In the genomic region with DNA sequence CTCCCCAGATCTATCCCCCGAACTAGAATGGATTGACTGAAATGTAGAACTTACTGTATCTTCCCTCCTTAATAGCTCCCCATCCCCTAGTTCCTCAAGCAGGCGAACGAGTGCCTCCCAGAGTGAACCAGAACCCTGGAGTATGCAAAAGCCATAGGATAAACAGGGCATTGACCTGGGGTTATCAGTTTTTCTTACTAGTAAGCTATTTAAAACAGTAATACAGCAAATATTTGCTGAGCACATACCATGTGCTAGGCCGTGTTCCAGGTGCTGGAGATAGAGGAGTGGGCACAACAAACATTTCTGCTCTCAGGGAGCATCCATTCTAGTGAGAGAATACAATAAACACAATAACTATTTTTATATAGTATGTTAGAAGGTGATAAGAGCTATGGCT, we compare ENCODE assay signal across 10 cellular contexts. TPM values are rescaled to one million over a fixed set of nuclear protein-coding genes. Genes with fewer than 3 reads are reported as not detected.
DNase-seq lines count a peak whose midpoint lies in the region; ATAC-seq, FAIRE-seq and TF ChIP-seq lines count a peak whose summit lies in the region.
"Had no signal": no experiment of that assay in that cellular context is flagged by ENCODE, and none has a peak within 500 bp of the region (broad histone marks: within the 10 kb centered on the region; RNA-seq: fewer than 3 reads in every experiment).

No MANE protein-coding gene starts in this region.

- POLR2A ChIA-PET in GM12878 (lab: Charles Lee) = interaction anchor here (1.0 to 1.4 kb wide), 2 partner anchors 15 to 87 kb away, joined by 3 to 5 read pairs; no protein-coding TSS in a partner anchor

- CTCF ChIA-PET in Calu3 (lab: Charles Lee) = no interaction called here
- CTCF ChIA-PET in GM12878 (lab: Yijun Ruan, JAX) = interaction anchor here (0.9 to 2.8 kb wide), 5 partner anchors 11 to 88 kb away, joined by 3 to 13 read pairs (median 7); a partner anchor contains a TSS

- no peaks in the 10 kb centered on the region for H3K27me3 ChIP-seq in Loucy (ENCODE audit: insufficient read depth, low read length, poor library complexity, severe bottlenecking)
- no peaks in the 10 kb centered on the region for H3K27me3 ChIP-seq in GM12878 (replicated peaks in 1 of 2; ENCODE audit: control insufficient read depth in 2 of 2, insufficient read depth in 2 of 2, low read length in 1 of 2)
- no peaks in the 10 kb centered on the region for H3K27me3 ChIP-seq in neural cell (ENCODE audit: insufficient read depth, low read depth, low read length)

- H3K79me2 ChIP-seq in Loucy (ENCODE audit: insufficient read depth, low read length) (peaks cover 78% of the 10 kb centered on the region), GM12878 (ENCODE audit: control insufficient read depth, insufficient read depth, low read length) (peaks cover 43% of the 10 kb centered on the region), neural cell (replicated peaks; ENCODE audit: insufficient read depth, low read length) (peaks cover 35% of the 10 kb centered on the region)

- no peak for TF ChIP-seq EP300 in GM12878 (IDR thresholded peaks at IDR 0.05; ENCODE audit: borderline replicate concordance in 1 of 2, control insufficient read depth in 1 of 2, low read depth in 2 of 2, low read length in 2 of 2)
- no peak for TF ChIP-seq EP300 in neural cell (conservative IDR thresholded peaks at IDR 0.05; ENCODE audit: poor library complexity, severe bottlenecking)

- H3F3A ChIP-seq in Loucy (ENCODE audit: low read depth) = no peaks in the 10 kb centered on the region
- H3F3A ChIP-seq in neural cell (ENCODE audit: insufficient read depth, low read length, poor library complexity, severe bottlenecking) = no peaks in the 10 kb centered on the region

- in situ Hi-C loops in GM12878 (cut with MboI) = no loop called here

- RAD21 ChIA-PET in GM12878 (lab: Charles Lee; ENCODE audit: unreplicated experiment) = interaction anchor here (1.5 kb wide), 1 partner anchor 88 kb away, joined by 5 read pairs; a partner anchor contains a TSS

- 72% methylated on average over 4 of the region's 4 CpGs for WGBS in GM12878 (ENCODE audit: insufficient coverage, insufficient replicate concordance, low lambda C conversion rate, missing lambda C conversion rate)

- ATAC-seq in GM12878 = no peak

- DNase-seq in Calu3 (no peak), GM12878 (ENCODE audit: low read depth, low spot score) (no peak), MV-4-11 (lab: John Stamatoyannopoulos, UW) (no peak), NCI-H345 treated with DMSO at 0.1 percent for 48 hours (lab: John Stamatoyannopoulos, UW; ENCODE audit: unreplicated experiment) (no peak), nucleus accumbens (lab: John Stamatoyannopoulos, UW) (no peak), GM12892 (ENCODE audit: insufficient read length) (no peak)
- DNase-seq: midbrain, NCI-H1436 had no signal

- H2AFZ ChIP-seq in Loucy (ENCODE audit: low read length) (no peak overlapping the region), GM12878 (ENCODE audit: control insufficient read depth, low read depth, low read length) (no peak overlapping the region), neural cell (ENCODE audit: low read depth, low read length) (no peak overlapping the region)

- no peak for TF ChIP-seq POLR2A in GM12878 (IDR thresholded peaks at IDR 0.05; ENCODE audit: low read depth, low read length)
- TF ChIP-seq POLR2A in GM12892 (IDR thresholded peaks at IDR 0.05; ENCODE audit: low read depth, low read length) = no peak

- H3K4me1 Mint-ChIP-seq in Calu3 (ENCODE audit: low read depth, unreplicated experiment) = peaks cover 24% of the 10 kb centered on the region

- peak overlapping the region; percentile 88 for H3K9ac ChIP-seq in Loucy (ENCODE audit: low read depth, low read length, poor library complexity, severe bottlenecking)
- H3K9ac ChIP-seq in GM12878 (ENCODE audit: control insufficient read depth, insufficient read depth, low read length) = peak overlapping the region; percentile 91; the same call in 1 of the 2 replicates
- H3K9ac ChIP-seq in neural cell (ENCODE audit: low read length) = peak overlapping the region; percentile 88

- H3K9me2 ChIP-seq in Loucy (replicated peaks; ENCODE audit: low read depth, low read length) (no peaks in the 10 kb centered on the region), neural cell (ENCODE audit: insufficient read depth, low read length) (no peaks in the 10 kb centered on the region)

- H3K27me3 Mint-ChIP-seq in Calu3 (ENCODE audit: unreplicated experiment) = no peaks in the 10 kb centered on the region

- SMC1A ChIA-PET in GM12878 (lab: Charles Lee; ENCODE audit: uncharacterized antibody, unreplicated experiment) = interaction anchor here (5.5 kb wide), 1 partner anchor 24 kb away, joined by 23 read pairs; no protein-coding TSS in a partner anchor

- H3K9me3 ChIP-seq in Loucy (ENCODE audit: insufficient read depth, low read depth, low read length) = no peaks in the 10 kb centered on the region
- no peaks in the 10 kb centered on the region for H3K9me3 ChIP-seq in GM12878 (replicated peaks; ENCODE audit: control insufficient read depth, insufficient read depth, low read length)
- H3K9me3 ChIP-seq in neural cell (ENCODE audit: low read length) = no peaks in the 10 kb centered on the region

- H3K27ac ChIP-seq in GM12878 (ENCODE audit: control insufficient read depth, insufficient read depth) (no peak overlapping the region), neural cell (ENCODE audit: low read length) (no peak overlapping the region)

- H3K4me2 ChIP-seq in Loucy (ENCODE audit: low read depth, low read length, poor library complexity, severe bottlenecking) (peak overlapping the region; percentile 91), GM12878 (ENCODE audit: control insufficient read depth, insufficient read depth) (peak overlapping the region; percentile 66), neural cell (ENCODE audit: low read length) (peak overlapping the region; percentile 97)

- peaks cover 5% of the 10 kb centered on the region; the same call in 1 of the 2 replicates for H3K36me3 ChIP-seq in Loucy (ENCODE audit: insufficient read depth, low read length)
- peaks cover 0 to 2% of the 10 kb centered on the region in 2 experiments; a peak in 2 of 4 replicates for H3K36me3 ChIP-seq in GM12878 (ENCODE audit: control insufficient read depth in 2 of 2, insufficient read depth in 2 of 2, low read length in 1 of 2)
- peaks cover 6% of the 10 kb centered on the region for H3K36me3 ChIP-seq in neural cell (ENCODE audit: insufficient read depth, low read length)

- peak overlapping the region; percentile 98 for H3K4me3 Mint-ChIP-seq in Calu3 (ENCODE audit: low read depth, unreplicated experiment)

- H4K20me1 ChIP-seq in Loucy (ENCODE audit: insufficient read depth, low read length, poor library complexity, severe bottlenecking) = peaks cover 34% of the 10 kb centered on the region
- H4K20me1 ChIP-seq in GM12878 (ENCODE audit: control insufficient read depth, insufficient read depth) = no peaks in the 10 kb centered on the region
- H4K20me1 ChIP-seq in neural cell (ENCODE audit: insufficient read depth) = no peaks in the 10 kb centered on the region

- no TSS peak for BruUV-seq in Calu3 (replicated peaks; lab: Mats Ljungman, UMichigan)
- no TSS peak for BruUV-seq in GM12878 (replicated peaks; lab: Mats Ljungman, UMichigan)

- no peaks in the 10 kb centered on the region for H3K9me3 Mint-ChIP-seq in Calu3 (ENCODE audit: low read depth, unreplicated experiment)

- H3K36me3 Mint-ChIP-seq in Calu3 (ENCODE audit: insufficient read depth, unreplicated experiment) = peaks cover 27% of the 10 kb centered on the region

- intact Hi-C loops in Calu3 (cut with micrococcal nuclease; ENCODE audit: unreplicated experiment) = loop anchor here (5.0 kb wide), 1 partner anchor 76 kb away; no protein-coding TSS in a partner anchor
- intact Hi-C loops in GM12878 (cut with micrococcal nuclease; ENCODE audit: unreplicated experiment) = loop anchor here (10.0 kb wide), 2 partner anchors 721 to 1229 kb away; a partner anchor contains a TSS

- H3K4me3 ChIP-seq in Loucy (ENCODE audit: low read length, poor library complexity, severe bottlenecking) (peak overlapping the region; percentile 85), GM12878 (0 out of 2 replicates have a peak overlapping the region, but pooled peaks have one; percentile 36), neural cell (ENCODE audit: low read length) (peak overlapping the region; percentile 76)

- FAIRE-seq in GM12878 (lab: Jason Lieb, UNC) = no peak
- no peak for FAIRE-seq in GM12892 (lab: Jason Lieb, UNC)

- TF ChIP-seq CTCF in Calu3 (IDR thresholded peaks at IDR 0.05; ENCODE audit: unreplicated experiment) (no peak), Loucy (conservative IDR thresholded peaks at IDR 0.05; ENCODE audit: low read length) (no peak), GM12878 (IDR thresholded peaks at IDR 0.05 in 2 of 3, conservative IDR thresholded peaks at IDR 0.05 in 1 of 3; ENCODE audit: control insufficient read depth in 2 of 3, extremely low read depth in 1 of 3, insufficient read depth in 1 of 3, low read depth in 3 of 3, low read length in 3 of 3) (no peak), neural cell (IDR thresholded peaks at IDR 0.05; ENCODE audit: poor library complexity, severe bottlenecking) (no peak)

- TF ChIP-seq RAD21 in GM12878 (IDR thresholded peaks at IDR 0.05; ENCODE audit: insufficient read depth, low read depth, low read length) = no peak
- TF ChIP-seq RAD21 in neural cell (conservative IDR thresholded peaks at IDR 0.05) = no peak

- no peak overlapping the region for H3K27ac Mint-ChIP-seq in Calu3 (ENCODE audit: unreplicated experiment)

- H3K4me1 ChIP-seq in Loucy (ENCODE audit: insufficient read depth, low read length, poor library complexity, severe bottlenecking) (peaks cover 60% of the 10 kb centered on the region), GM12878 (ENCODE audit: control insufficient read depth, insufficient read depth, low read length) (0 out of 2 replicates have a peak, but pooled peaks cover 4% of the 10 kb centered on the region)

RNA-seq across cellular contexts. Expression of a gene that starts 1.8 kb away (rescaled TPM):
- 23.7 and 26.1 TPM in 2 replicates for total RNA-seq in Calu3 (2022)
- 35.8 and 38.4 TPM in 2 replicates for total RNA-seq in GM12878 (2013; cell fraction: nucleolus; rRNA removed)
- total RNA-seq in GM12878 (2014; rRNA removed) = 35.2 and 39.1 TPM in 2 replicates
- total RNA-seq in GM12878 (2014; rRNA removed; fragmentation: Illumina TruSeq; extraction: Trizol) = 34.6 and 35.6 TPM in 2 replicates
- total RNA-seq in GM12878 (2021) = 49.0 and 49.7 TPM in 2 replicates
- polyA plus RNA-seq in GM12878 (2011; ENCODE audit: low read depth) = 10.8 TPM
- 39.5 and 42.7 TPM in 2 replicates for polyA plus RNA-seq in GM12878 (2011; rRNA removed)
- 40.6 and 42.4 TPM in 2 replicates for polyA plus RNA-seq in GM12878 (2011; cell fraction: cytosol; rRNA removed)
- 27.0 and 30.6 TPM in 2 replicates for polyA plus RNA-seq in GM12878 (2011; cell fraction: nucleus; rRNA removed)
- polyA plus RNA-seq in GM12878 (2012) = 14.1 and 14.5 TPM in 2 replicates
- polyA plus RNA-seq in GM12878 (2014; fragmentation: Illumina TruSeq; extraction: Trizol) = 38.2 and 44.3 TPM in 2 replicates
- polyA plus RNA-seq in GM12878 (2014; fragmentation: Nextera tagmentation; extraction: Ambion mirVana) = 10 to 100 TPM; 13.9 to 17.9 TPM
- polyA plus RNA-seq in GM12878 (2014; rRNA removed) = 31.2 and 32.3 TPM in 2 replicates
- polyA plus RNA-seq in GM12878 (2016; fragmentation: Nextera tagmentation; extraction: Ambion mirVana) = 10 to 100 TPM; 42.0 to 50.8 TPM
- polyA minus RNA-seq in GM12878 (2011; rRNA and poly(A)+ RNA removed) = 47.3 and 56.1 TPM in 2 replicates
- polyA minus RNA-seq in GM12878 (2011; cell fraction: cytosol; rRNA and poly(A)+ RNA removed) = 12.7 and 24.5 TPM in 2 replicates
- polyA minus RNA-seq in GM12878 (2011; cell fraction: nucleus; rRNA and poly(A)+ RNA removed) = 28.0 and 29.2 TPM in 2 replicates
- polyA plus RNA-seq in neural cell = 26.0 and 26.7 TPM in 2 replicates
- 27.3 and 34.0 TPM in 2 replicates for polyA minus RNA-seq in neural cell
- 26.6 TPM for polyA plus RNA-seq in GM12892 (2012; ENCODE audit: missing spikeins)

RNA-seq across cellular contexts. Expression of a gene that starts 2.0 kb away (rescaled TPM):
- total RNA-seq in Calu3 (2022) (12.1 and 13.8 TPM in 2 replicates), GM12878 (2014; rRNA removed) (7.6 and 10.2 TPM in 2 replicates), GM12878 (2014; rRNA removed; fragmentation: Illumina TruSeq; extraction: Trizol) (9.8 and 11.0 TPM in 2 replicates), GM12878 (2021) (6.2 and 8.2 TPM in 2 replicates)
- 20.7 and 22.0 TPM in 2 replicates for total RNA-seq in GM12878 (2013; cell fraction: nucleolus; rRNA removed)
- 1.4 TPM for polyA plus RNA-seq in GM12878 (2011; ENCODE audit: low read depth)
- polyA plus RNA-seq in GM12878 (2011; rRNA removed) (9.1 and 14.4 TPM in 2 replicates), GM12878 (2014; fragmentation: Illumina TruSeq; extraction: Trizol) (7.0 and 8.4 TPM in 2 replicates), GM12878 (2014; fragmentation: Nextera tagmentation; extraction: Ambion mirVana) (1 to 10 TPM in 1 of 2 experiments, under 1 TPM in 1; 0.90 to 1.8 TPM), GM12878 (2014; rRNA removed) (3.2 and 6.0 TPM in 2 replicates), GM12878 (2016; fragmentation: Nextera tagmentation; extraction: Ambion mirVana) (1 to 10 TPM; 4.7 to 5.6 TPM), neural cell (22.7 and 25.7 TPM in 2 replicates)
- polyA plus RNA-seq in GM12878 (2011; cell fraction: cytosol; rRNA removed) = 1.8 and 2.3 TPM in 2 replicates
- 7.9 and 8.7 TPM in 2 replicates for polyA plus RNA-seq in GM12878 (2011; cell fraction: nucleus; rRNA removed)
- polyA plus RNA-seq in GM12878 (2012) = 3.2 and 4.9 TPM in 2 replicates
- polyA minus RNA-seq in GM12878 (2011; rRNA and poly(A)+ RNA removed) = 10.4 and 12.3 TPM in 2 replicates
- polyA minus RNA-seq in GM12878 (2011; cell fraction: cytosol; rRNA and poly(A)+ RNA removed) = 6.5 and 11.2 TPM in 2 replicates
- 10.0 and 13.7 TPM in 2 replicates for polyA minus RNA-seq in GM12878 (2011; cell fraction: nucleus; rRNA and poly(A)+ RNA removed)
- polyA minus RNA-seq in neural cell = 60.9 and 64.2 TPM in 2 replicates
- 6.4 TPM for polyA plus RNA-seq in GM12892 (2012; ENCODE audit: missing spikeins)
